In the genomic region with DNA sequence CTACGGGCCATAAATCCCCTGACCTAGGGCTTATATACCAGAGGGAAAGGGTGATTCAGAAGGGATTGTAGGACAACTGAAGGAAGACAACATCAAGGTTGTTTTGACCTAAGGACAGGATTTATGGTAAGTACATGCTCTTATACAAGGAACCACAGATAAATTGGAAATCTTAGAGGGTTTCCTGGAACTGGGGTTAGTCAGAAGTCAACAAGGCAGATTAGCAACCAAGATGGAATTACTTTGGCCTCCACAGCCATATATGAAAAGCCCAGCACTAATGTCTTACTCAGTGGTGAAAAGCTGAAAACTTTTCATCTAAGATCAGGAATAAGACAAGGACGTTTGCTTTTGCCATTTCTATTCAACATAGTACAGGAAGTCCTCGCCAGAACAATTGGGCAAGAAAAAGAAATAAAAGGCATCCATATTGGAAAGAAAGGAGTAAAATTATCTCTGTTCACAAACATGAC, we compare ENCODE assay signal across 1 cellular context.
A peak's percentile ranks its signal among the peaks of the same experiment; 100 is the strongest.
TF ChIP-seq lines count a peak whose summit lies in the region.

No MANE protein-coding gene starts in this region.

TF ChIP-seq in K562, 482 proteins besides CTCF, POLR2A, EP300 and RAD21 (continued from another document and continues in another):
- TF ChIP-seq, protein P1, sequence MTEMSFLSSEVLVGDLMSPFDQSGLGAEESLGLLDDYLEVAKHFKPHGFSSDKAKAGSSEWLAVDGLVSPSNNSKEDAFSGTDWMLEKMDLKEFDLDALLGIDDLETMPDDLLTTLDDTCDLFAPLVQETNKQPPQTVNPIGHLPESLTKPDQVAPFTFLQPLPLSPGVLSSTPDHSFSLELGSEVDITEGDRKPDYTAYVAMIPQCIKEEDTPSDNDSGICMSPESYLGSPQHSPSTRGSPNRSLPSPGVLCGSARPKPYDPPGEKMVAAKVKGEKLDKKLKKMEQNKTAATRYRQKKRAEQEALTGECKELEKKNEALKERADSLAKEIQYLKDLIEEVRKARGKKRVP (CRISPR knock-in tag; IDR thresholded peaks at IDR 0.05), result peak; percentile 43; the same call in 1 of the 2 replicates
- TF ChIP-seq ZNF778 (CRISPR knock-in tag; IDR thresholded peaks at IDR 0.05) (no peak), GATAD2A (IDR thresholded peaks at IDR 0.05) (no peak), WHSC1 (IDR thresholded peaks at IDR 0.05; ENCODE audit: low read length) (no peak), MTF1 (CRISPR knock-in tag; IDR thresholded peaks at IDR 0.05; ENCODE audit: borderline replicate concordance) (no peak), ETV6 (IDR thresholded peaks at IDR 0.05; ENCODE audit: borderline replicate concordance in 1 of 2, low read depth in 2 of 2, low read length in 1 of 2) (no peak), ETV6 (CRISPR knock-in tag; IDR thresholded peaks at IDR 0.05; ENCODE audit: borderline replicate concordance) (no peak), ZNF644 (tag; IDR thresholded peaks at IDR 0.05; ENCODE audit: low read depth) (peak; percentile 83), RAD51 (IDR thresholded peaks at IDR 0.05; ENCODE audit: borderline replicate concordance, low read depth) (no peak), CBX1 (IDR thresholded peaks at IDR 0.05; ENCODE audit: low read depth) (no peak), NCOA4 (IDR thresholded peaks at IDR 0.05; ENCODE audit: partially characterized antibody) (no peak), CCNT2 (IDR thresholded peaks at IDR 0.05; ENCODE audit: borderline replicate concordance, extremely low read depth, insufficient read length, low read depth, low read length) (no peak), CBFB (CRISPR knock-in tag; IDR thresholded peaks at IDR 0.05) (no peak), HLTF (IDR thresholded peaks at IDR 0.05) (no peak), TCFL5 (CRISPR knock-in tag; conservative IDR thresholded peaks at IDR 0.05) (0 out of 2 replicates have a peak, but pooled peaks have one; percentile 49), MEF2D (tag; conservative IDR thresholded peaks at IDR 0.05; ENCODE audit: low read depth) (peak; percentile 70; the same call in 1 of the 2 replicates), RBM22 (IDR thresholded peaks at IDR 0.05; ENCODE audit: low read depth, low read length, poor library complexity, severe bottlenecking) (no peak)
- TF ChIP-seq, protein P2, sequence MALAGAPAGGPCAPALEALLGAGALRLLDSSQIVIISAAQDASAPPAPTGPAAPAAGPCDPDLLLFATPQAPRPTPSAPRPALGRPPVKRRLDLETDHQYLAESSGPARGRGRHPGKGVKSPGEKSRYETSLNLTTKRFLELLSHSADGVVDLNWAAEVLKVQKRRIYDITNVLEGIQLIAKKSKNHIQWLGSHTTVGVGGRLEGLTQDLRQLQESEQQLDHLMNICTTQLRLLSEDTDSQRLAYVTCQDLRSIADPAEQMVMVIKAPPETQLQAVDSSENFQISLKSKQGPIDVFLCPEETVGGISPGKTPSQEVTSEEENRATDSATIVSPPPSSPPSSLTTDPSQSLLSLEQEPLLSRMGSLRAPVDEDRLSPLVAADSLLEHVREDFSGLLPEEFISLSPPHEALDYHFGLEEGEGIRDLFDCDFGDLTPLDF (CRISPR knock-in tag; IDR thresholded peaks at IDR 0.05), result no peak
- TF ChIP-seq, protein P3, sequence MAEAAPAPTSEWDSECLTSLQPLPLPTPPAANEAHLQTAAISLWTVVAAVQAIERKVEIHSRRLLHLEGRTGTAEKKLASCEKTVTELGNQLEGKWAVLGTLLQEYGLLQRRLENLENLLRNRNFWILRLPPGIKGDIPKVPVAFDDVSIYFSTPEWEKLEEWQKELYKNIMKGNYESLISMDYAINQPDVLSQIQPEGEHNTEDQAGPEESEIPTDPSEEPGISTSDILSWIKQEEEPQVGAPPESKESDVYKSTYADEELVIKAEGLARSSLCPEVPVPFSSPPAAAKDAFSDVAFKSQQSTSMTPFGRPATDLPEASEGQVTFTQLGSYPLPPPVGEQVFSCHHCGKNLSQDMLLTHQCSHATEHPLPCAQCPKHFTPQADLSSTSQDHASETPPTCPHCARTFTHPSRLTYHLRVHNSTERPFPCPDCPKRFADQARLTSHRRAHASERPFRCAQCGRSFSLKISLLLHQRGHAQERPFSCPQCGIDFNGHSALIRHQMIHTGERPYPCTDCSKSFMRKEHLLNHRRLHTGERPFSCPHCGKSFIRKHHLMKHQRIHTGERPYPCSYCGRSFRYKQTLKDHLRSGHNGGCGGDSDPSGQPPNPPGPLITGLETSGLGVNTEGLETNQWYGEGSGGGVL (CRISPR knock-in tag; IDR thresholded peaks at IDR 0.05), result no peak
- TF ChIP-seq, protein P4, sequence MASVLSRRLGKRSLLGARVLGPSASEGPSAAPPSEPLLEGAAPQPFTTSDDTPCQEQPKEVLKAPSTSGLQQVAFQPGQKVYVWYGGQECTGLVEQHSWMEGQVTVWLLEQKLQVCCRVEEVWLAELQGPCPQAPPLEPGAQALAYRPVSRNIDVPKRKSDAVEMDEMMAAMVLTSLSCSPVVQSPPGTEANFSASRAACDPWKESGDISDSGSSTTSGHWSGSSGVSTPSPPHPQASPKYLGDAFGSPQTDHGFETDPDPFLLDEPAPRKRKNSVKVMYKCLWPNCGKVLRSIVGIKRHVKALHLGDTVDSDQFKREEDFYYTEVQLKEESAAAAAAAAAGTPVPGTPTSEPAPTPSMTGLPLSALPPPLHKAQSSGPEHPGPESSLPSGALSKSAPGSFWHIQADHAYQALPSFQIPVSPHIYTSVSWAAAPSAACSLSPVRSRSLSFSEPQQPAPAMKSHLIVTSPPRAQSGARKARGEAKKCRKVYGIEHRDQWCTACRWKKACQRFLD (CRISPR knock-in tag; IDR thresholded peaks at IDR 0.05), result peak; percentile 74; the same call in 1 of the 2 replicates
- TF ChIP-seq, protein P5, sequence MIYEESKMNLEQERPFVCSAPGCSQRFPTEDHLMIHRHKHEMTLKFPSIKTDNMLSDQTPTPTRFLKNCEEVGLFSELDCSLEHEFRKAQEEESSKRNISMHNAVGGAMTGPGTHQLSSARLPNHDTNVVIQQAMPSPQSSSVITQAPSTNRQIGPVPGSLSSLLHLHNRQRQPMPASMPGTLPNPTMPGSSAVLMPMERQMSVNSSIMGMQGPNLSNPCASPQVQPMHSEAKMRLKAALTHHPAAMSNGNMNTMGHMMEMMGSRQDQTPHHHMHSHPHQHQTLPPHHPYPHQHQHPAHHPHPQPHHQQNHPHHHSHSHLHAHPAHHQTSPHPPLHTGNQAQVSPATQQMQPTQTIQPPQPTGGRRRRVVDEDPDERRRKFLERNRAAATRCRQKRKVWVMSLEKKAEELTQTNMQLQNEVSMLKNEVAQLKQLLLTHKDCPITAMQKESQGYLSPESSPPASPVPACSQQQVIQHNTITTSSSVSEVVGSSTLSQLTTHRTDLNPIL (CRISPR knock-in tag; IDR thresholded peaks at IDR 0.05), result 0 out of 2 replicates have a peak, but pooled peaks have one; percentile 43
- TF ChIP-seq, protein P6, sequence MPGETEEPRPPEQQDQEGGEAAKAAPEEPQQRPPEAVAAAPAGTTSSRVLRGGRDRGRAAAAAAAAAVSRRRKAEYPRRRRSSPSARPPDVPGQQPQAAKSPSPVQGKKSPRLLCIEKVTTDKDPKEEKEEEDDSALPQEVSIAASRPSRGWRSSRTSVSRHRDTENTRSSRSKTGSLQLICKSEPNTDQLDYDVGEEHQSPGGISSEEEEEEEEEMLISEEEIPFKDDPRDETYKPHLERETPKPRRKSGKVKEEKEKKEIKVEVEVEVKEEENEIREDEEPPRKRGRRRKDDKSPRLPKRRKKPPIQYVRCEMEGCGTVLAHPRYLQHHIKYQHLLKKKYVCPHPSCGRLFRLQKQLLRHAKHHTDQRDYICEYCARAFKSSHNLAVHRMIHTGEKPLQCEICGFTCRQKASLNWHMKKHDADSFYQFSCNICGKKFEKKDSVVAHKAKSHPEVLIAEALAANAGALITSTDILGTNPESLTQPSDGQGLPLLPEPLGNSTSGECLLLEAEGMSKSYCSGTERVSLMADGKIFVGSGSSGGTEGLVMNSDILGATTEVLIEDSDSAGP (CRISPR knock-in tag; IDR thresholded peaks at IDR 0.05), result no peak
- TF ChIP-seq, protein P7, sequence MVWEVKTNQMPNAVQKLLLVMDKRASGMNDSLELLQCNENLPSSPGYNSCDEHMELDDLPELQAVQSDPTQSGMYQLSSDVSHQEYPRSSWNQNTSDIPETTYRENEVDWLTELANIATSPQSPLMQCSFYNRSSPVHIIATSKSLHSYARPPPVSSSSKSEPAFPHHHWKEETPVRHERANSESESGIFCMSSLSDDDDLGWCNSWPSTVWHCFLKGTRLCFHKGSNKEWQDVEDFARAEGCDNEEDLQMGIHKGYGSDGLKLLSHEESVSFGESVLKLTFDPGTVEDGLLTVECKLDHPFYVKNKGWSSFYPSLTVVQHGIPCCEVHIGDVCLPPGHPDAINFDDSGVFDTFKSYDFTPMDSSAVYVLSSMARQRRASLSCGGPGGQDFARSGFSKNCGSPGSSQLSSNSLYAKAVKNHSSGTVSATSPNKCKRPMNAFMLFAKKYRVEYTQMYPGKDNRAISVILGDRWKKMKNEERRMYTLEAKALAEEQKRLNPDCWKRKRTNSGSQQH (CRISPR knock-in tag; IDR thresholded peaks at IDR 0.05), result no peak
- TF ChIP-seq, protein P8, sequence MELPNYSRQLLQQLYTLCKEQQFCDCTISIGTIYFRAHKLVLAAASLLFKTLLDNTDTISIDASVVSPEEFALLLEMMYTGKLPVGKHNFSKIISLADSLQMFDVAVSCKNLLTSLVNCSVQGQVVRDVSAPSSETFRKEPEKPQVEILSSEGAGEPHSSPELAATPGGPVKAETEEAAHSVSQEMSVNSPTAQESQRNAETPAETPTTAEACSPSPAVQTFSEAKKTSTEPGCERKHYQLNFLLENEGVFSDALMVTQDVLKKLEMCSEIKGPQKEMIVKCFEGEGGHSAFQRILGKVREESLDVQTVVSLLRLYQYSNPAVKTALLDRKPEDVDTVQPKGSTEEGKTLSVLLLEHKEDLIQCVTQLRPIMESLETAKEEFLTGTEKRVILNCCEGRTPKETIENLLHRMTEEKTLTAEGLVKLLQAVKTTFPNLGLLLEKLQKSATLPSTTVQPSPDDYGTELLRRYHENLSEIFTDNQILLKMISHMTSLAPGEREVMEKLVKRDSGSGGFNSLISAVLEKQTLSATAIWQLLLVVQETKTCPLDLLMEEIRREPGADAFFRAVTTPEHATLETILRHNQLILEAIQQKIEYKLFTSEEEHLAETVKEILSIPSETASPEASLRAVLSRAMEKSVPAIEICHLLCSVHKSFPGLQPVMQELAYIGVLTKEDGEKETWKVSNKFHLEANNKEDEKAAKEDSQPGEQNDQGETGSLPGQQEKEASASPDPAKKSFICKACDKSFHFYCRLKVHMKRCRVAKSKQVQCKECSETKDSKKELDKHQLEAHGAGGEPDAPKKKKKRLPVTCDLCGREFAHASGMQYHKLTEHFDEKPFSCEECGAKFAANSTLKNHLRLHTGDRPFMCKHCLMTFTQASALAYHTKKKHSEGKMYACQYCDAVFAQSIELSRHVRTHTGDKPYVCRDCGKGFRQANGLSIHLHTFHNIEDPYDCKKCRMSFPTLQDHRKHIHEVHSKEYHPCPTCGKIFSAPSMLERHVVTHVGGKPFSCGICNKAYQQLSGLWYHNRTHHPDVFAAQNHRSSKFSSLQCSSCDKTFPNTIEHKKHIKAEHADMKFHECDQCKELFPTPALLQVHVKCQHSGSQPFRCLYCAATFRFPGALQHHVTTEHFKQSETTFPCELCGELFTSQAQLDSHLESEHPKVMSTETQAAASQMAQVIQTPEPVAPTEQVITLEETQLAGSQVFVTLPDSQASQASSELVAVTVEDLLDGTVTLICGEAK (IDR thresholded peaks at IDR 0.05), result no peak
- TF ChIP-seq, protein P8 (CRISPR knock-in tag; IDR thresholded peaks at IDR 0.05), result no peak
- TF ChIP-seq, protein P9, sequence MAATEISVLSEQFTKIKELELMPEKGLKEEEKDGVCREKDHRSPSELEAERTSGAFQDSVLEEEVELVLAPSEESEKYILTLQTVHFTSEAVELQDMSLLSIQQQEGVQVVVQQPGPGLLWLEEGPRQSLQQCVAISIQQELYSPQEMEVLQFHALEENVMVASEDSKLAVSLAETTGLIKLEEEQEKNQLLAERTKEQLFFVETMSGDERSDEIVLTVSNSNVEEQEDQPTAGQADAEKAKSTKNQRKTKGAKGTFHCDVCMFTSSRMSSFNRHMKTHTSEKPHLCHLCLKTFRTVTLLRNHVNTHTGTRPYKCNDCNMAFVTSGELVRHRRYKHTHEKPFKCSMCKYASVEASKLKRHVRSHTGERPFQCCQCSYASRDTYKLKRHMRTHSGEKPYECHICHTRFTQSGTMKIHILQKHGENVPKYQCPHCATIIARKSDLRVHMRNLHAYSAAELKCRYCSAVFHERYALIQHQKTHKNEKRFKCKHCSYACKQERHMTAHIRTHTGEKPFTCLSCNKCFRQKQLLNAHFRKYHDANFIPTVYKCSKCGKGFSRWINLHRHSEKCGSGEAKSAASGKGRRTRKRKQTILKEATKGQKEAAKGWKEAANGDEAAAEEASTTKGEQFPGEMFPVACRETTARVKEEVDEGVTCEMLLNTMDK (IDR thresholded peaks at IDR 0.05; ENCODE audit: borderline replicate concordance, insufficient read depth, low read depth, low read length, poor library complexity, severe bottlenecking), result no peak
